Comparison of ENCODE assay signal across 11 cellular contexts in the genomic region with DNA sequence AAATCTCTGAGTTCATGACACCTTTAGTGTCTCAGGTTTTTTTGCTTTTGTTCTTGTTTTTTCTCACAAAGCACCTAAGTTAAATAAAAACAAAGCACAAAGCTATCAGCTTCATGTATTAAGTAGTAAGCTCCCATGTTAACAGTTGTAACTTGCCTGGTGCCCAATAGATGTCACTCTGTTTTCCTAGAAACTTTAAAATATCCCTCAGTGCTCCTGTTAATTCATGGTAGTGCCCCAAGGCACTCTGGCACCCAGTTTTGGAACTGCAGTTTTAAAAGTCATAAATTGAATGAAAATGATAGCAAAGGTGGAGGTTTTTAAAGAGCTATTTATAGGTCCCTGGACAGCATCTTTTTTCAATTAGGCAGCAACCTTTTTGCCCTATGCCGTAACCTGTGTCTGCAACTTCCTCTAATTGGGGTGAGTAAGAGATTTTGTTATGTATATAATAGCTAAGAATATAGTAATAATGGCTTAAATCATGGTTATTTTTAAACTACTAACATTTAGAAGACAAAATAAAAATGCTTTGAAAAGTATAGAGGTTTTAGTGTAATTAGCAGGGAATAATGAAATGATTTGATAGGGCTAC.
A peak's percentile ranks its signal among the peaks of the same experiment; 100 is the strongest.
DNase-seq lines count a peak whose midpoint lies in the region; ATAC-seq lines count a peak whose summit lies in the region.
"Had no signal": no experiment of that assay in that cellular context is flagged by ENCODE, and none has a peak within 500 bp of the region (broad histone marks: within the 10 kb centered on the region; RNA-seq: fewer than 3 reads in every experiment).

No MANE protein-coding gene starts in this region.

- ATAC-seq in GM21526 (IDR thresholded peaks at IDR 0.05; ENCODE audit: low FRiP score, unreplicated experiment), result no peak
- no peak for ATAC-seq in GM21528 (IDR thresholded peaks at IDR 0.05; ENCODE audit: low FRiP score, unreplicated experiment)
- ATAC-seq: left lung had no signal

- DNase-seq in DMS53 treated with DMSO at 0.1 percent for 48 hours (lab: John Stamatoyannopoulos, UW; ENCODE audit: unreplicated experiment) (peak; percentile 26), Kasumi-1 (lab: John Stamatoyannopoulos, UW) (peak; percentile 66), SW480 (ENCODE audit: low spot score) (peak; percentile 31), left kidney (ENCODE audit: low read depth, low spot score) (peak; percentile 35), GDM1 (lab: John Stamatoyannopoulos, UW) (no peak), NCI-H1436 treated with DMSO at 0.1 percent for 48 hours (lab: John Stamatoyannopoulos, UW) (no peak)
- DNase-seq: left lung, MV-4-11, transverse colon had no signal

Comparison
In these comparisons a context has a peak if more than half of its experiments do, and no peak if none do; other contexts are left out.
1. DNase-seq: peak in DMS53 treated with DMSO at 0.1 percent for 48 hours (single experiment), Kasumi-1 (2 of 2), SW480 (single experiment) and left kidney (single experiment); none in GDM1 (single experiment) and NCI-H1436 treated with DMSO at 0.1 percent for 48 hours (single experiment).